20 cellular contexts compared by ENCODE assay signal in the genomic region with DNA sequence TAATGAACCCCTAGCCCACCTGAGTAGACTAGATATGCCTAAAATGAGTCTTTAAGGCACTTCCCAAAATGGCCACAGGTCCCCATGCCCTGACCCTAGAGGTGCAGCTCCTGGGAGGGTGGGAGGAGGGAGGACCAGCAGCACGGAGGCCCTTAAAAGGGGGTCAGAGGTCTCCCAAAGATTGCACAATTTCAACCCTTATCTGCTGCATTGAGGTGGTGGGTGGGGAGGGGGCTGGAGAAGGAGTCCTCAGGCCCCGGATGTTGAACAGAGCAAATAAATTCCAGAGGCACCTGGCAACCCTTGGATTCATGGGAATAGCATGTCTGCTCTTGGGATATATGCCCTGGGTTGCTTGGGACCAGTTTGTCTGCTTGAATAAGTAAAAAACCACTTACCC. TPM values are rescaled to one million over a fixed set of nuclear protein-coding genes. Genes with fewer than 3 reads are reported as not detected.
DNase-seq lines count a peak whose midpoint lies in the region; ATAC-seq, FAIRE-seq and TF ChIP-seq lines count a peak whose summit lies in the region.
"Had no signal": no experiment of that assay in that cellular context is flagged by ENCODE, and none has a peak within 500 bp of the region (broad histone marks: within the 10 kb centered on the region; RNA-seq: fewer than 3 reads in every experiment).

No MANE protein-coding gene starts in this region.

- H3K9ac ChIP-seq in GM12878 (ENCODE audit: control insufficient read depth, insufficient read depth, low read length) (no peak overlapping the region), MM.1S (ENCODE audit: low read length) (no peak overlapping the region)

- H3K9me3 ChIP-seq in Caco-2 (no peaks in the 10 kb centered on the region), GM12878 (replicated peaks; ENCODE audit: control insufficient read depth, insufficient read depth, low read length) (no peaks in the 10 kb centered on the region; the same call in 2 of the 3 replicates), MM.1S (replicated peaks; ENCODE audit: insufficient read depth, low read length) (no peaks in the 10 kb centered on the region), BE2C (no peaks in the 10 kb centered on the region)
- H3K9me3 ChIP-seq: SJCRH30 had no signal

- no peak for TF ChIP-seq EP300 in GM12878 (IDR thresholded peaks at IDR 0.05; ENCODE audit: borderline replicate concordance in 1 of 2, control insufficient read depth in 1 of 2, low read depth in 2 of 2, low read length in 2 of 2)

- H3K9me3 Mint-ChIP-seq in Caco-2 (ENCODE audit: unreplicated experiment) (no peaks in the 10 kb centered on the region), osteocyte (ENCODE audit: unreplicated experiment) (no peaks in the 10 kb centered on the region)
- H3K9me3 Mint-ChIP-seq: CD4-positive, alpha-beta T cell; HFFc6 had no signal

- TF ChIP-seq RAD21 in GM12878 (IDR thresholded peaks at IDR 0.05; ENCODE audit: insufficient read depth, low read depth, low read length) = no peak

- no peaks in the 10 kb centered on the region for H3K9me2 ChIP-seq in MM.1S (replicated peaks; ENCODE audit: insufficient read depth, low read length)

- RAD21 ChIA-PET in GM12878 (lab: Charles Lee; ENCODE audit: unreplicated experiment) = interaction anchor here (0.6 to 1.1 kb wide), 3 partner anchors 16 to 836 kb away, joined by 3 to 4 read pairs (median 3); no protein-coding TSS in a partner anchor

- peaks cover 14% of the 10 kb centered on the region for H3K4me1 ChIP-seq in Caco-2
- H3K4me1 ChIP-seq in GM12878 (ENCODE audit: control insufficient read depth, insufficient read depth, low read length) = peaks cover 9% of the 10 kb centered on the region; the same call in 1 of the 2 replicates
- no peaks in the 10 kb centered on the region for H3K4me1 ChIP-seq in MM.1S (ENCODE audit: low read length)
- no peaks in the 10 kb centered on the region; the same call in 1 of the 2 replicates for H3K4me1 ChIP-seq in BE2C

- no peaks in the 10 kb centered on the region for H3F3A ChIP-seq in MM.1S (ENCODE audit: insufficient read depth, low read length)

- no peaks in the 10 kb centered on the region for H3K27me3 ChIP-seq in Caco-2 (replicated peaks; ENCODE audit: control insufficient read depth, insufficient read depth, low read length)
- peaks cover 0 to 7% of the 10 kb centered on the region in 2 experiments; a peak in 3 of 4 replicates for H3K27me3 ChIP-seq in GM12878 (replicated peaks in 1 of 2; ENCODE audit: control insufficient read depth in 2 of 2, insufficient read depth in 2 of 2, low read length in 1 of 2)
- H3K27me3 ChIP-seq in MM.1S (replicated peaks; ENCODE audit: insufficient read depth, low read length) = peaks cover 7% of the 10 kb centered on the region
- H3K27me3 ChIP-seq in BE2C = no peaks in the 10 kb centered on the region
- H3K27me3 ChIP-seq: SJCRH30 had no signal

- H3K4me3 Mint-ChIP-seq in Caco-2 (ENCODE audit: unreplicated experiment) = no peak overlapping the region
- H3K4me3 Mint-ChIP-seq in osteocyte (ENCODE audit: unreplicated experiment) = no peak overlapping the region
- H3K4me3 Mint-ChIP-seq: CD4-positive, alpha-beta T cell; HFFc6 had no signal

- TF ChIP-seq POLR2A in GM12878 (IDR thresholded peaks at IDR 0.05; ENCODE audit: low read depth, low read length) = no peak

- no peak overlapping the region for H2AFZ ChIP-seq in GM12878 (ENCODE audit: control insufficient read depth, low read depth, low read length)
- no peak overlapping the region for H2AFZ ChIP-seq in MM.1S (ENCODE audit: low read length)

- H3K79me2 ChIP-seq in GM12878 (ENCODE audit: control insufficient read depth, insufficient read depth, low read length) (no peaks in the 10 kb centered on the region), MM.1S (ENCODE audit: low read length) (no peaks in the 10 kb centered on the region)

- no peaks in the 10 kb centered on the region for H3K36me3 Mint-ChIP-seq in Caco-2 (ENCODE audit: insufficient read depth, unreplicated experiment)
- H3K36me3 Mint-ChIP-seq in osteocyte (ENCODE audit: unreplicated experiment) = no peaks in the 10 kb centered on the region

- in situ Hi-C loops in GM12878 (cut with MboI) = no loop called here

- H4K20me1 ChIP-seq in GM12878 (ENCODE audit: control insufficient read depth, insufficient read depth) = no peaks in the 10 kb centered on the region
- 0 out of 2 replicates have a peak, but pooled peaks cover 22% of the 10 kb centered on the region for H4K20me1 ChIP-seq in MM.1S (ENCODE audit: insufficient read depth, low read length)

- H3K36me3 ChIP-seq in Caco-2 (ENCODE audit: control insufficient read depth, insufficient read depth, low read length) = no peaks in the 10 kb centered on the region
- H3K36me3 ChIP-seq in GM12878 (ENCODE audit: control insufficient read depth in 2 of 2, insufficient read depth in 2 of 2, low read length in 1 of 2) = no peaks in the 10 kb centered on the region
- no peaks in the 10 kb centered on the region for H3K36me3 ChIP-seq in MM.1S (replicated peaks; ENCODE audit: insufficient read depth, low read length)
- H3K36me3 ChIP-seq in BE2C = no peaks in the 10 kb centered on the region
- H3K36me3 ChIP-seq: SJCRH30 had no signal

- no peak for TF ChIP-seq CTCF in Caco-2 (IDR thresholded peaks at IDR 0.05; ENCODE audit: insufficient read depth in 1 of 2, low read depth in 1 of 2, low read length in 1 of 2, severe bottlenecking in 1 of 2, unreplicated experiment in 1 of 2)
- no peak for TF ChIP-seq CTCF in GM12878 (IDR thresholded peaks at IDR 0.05 in 2 of 3, conservative IDR thresholded peaks at IDR 0.05 in 1 of 3; ENCODE audit: control insufficient read depth in 2 of 3, extremely low read depth in 1 of 3, insufficient read depth in 1 of 3, low read depth in 3 of 3, low read length in 3 of 3)
- TF ChIP-seq CTCF in osteocyte (IDR thresholded peaks at IDR 0.05) = no peak
- TF ChIP-seq CTCF in MM.1S (IDR thresholded peaks at IDR 0.05; ENCODE audit: low read length) = no peak
- no peak for TF ChIP-seq CTCF in BE2C (IDR thresholded peaks at IDR 0.05; ENCODE audit: low read depth, low read length)

- no peak overlapping the region for H3K27ac Mint-ChIP-seq in Caco-2 (ENCODE audit: unreplicated experiment)
- peak overlapping the region; percentile 3 for H3K27ac Mint-ChIP-seq in osteocyte (ENCODE audit: unreplicated experiment)
- H3K27ac Mint-ChIP-seq: CD4-positive, alpha-beta T cell; HFFc6 had no signal

- ATAC-seq in GM12878 = peak; percentile 52

- POLR2A ChIA-PET in Caco-2 (lab: Charles Lee) = no interaction called here
- POLR2A ChIA-PET in GM12878 (lab: Charles Lee) = no interaction called here

- H3K27me3 Mint-ChIP-seq in Caco-2 (ENCODE audit: insufficient read depth, unreplicated experiment) (peaks cover 4% of the 10 kb centered on the region), osteocyte (ENCODE audit: unreplicated experiment) (peaks cover 6% of the 10 kb centered on the region)

- H3K4me3 ChIP-seq in Caco-2 (ENCODE audit: low read depth, low read length) = no peak overlapping the region
- H3K4me3 ChIP-seq in GM12878 = no peak overlapping the region
- no peak overlapping the region for H3K4me3 ChIP-seq in MM.1S (ENCODE audit: low read length)
- H3K4me3 ChIP-seq in BE2C (ENCODE audit: low read depth, low read length) = no peak overlapping the region
- H3K4me3 ChIP-seq: SJCRH30 had no signal

- WGBS in GM12878 (ENCODE audit: insufficient coverage, insufficient replicate concordance, low lambda C conversion rate, missing lambda C conversion rate) = 36% methylated on average over 2 of the region's 2 CpGs

- no TSS peak for BruUV-seq in Caco-2 (replicated peaks; lab: Mats Ljungman, UMichigan)
- no TSS peak for BruUV-seq in GM12878 (replicated peaks; lab: Mats Ljungman, UMichigan)

- SMC1A ChIA-PET in GM12878 (lab: Charles Lee; ENCODE audit: uncharacterized antibody, unreplicated experiment) = no interaction called here

- H3K27ac ChIP-seq in GM12878 (ENCODE audit: control insufficient read depth, insufficient read depth) = no peak overlapping the region
- no peak overlapping the region for H3K27ac ChIP-seq in MM.1S (ENCODE audit: low read length)
- H3K27ac ChIP-seq: RWPE1, SJCRH30 had no signal

- CTCF ChIA-PET in Caco-2 (lab: Charles Lee) = no interaction called here
- CTCF ChIA-PET in GM12878 (lab: Yijun Ruan, JAX) = interaction anchor here (1.2 kb wide), 1 partner anchor 8 kb away, joined by 5 read pairs; no protein-coding TSS in a partner anchor

- no peaks in the 10 kb centered on the region for H3K4me1 Mint-ChIP-seq in Caco-2 (ENCODE audit: low read depth, unreplicated experiment)
- H3K4me1 Mint-ChIP-seq in osteocyte (ENCODE audit: unreplicated experiment) = peaks cover 36% of the 10 kb centered on the region

- DNase-seq in Caco-2 = peak; percentile 49 to 64
- peak; percentile 23 for DNase-seq in HuH-7 (ENCODE audit: low spot score)
- no peak for DNase-seq in GM12878 (ENCODE audit: low read depth, low spot score)
- no peak for DNase-seq in osteocyte (ENCODE audit: extremely low spot score, unreplicated experiment)
- DNase-seq in NCI-H1417 treated with DMSO at 0.1 percent for 48 hours (lab: John Stamatoyannopoulos, UW) = no peak
- DNase-seq in MM.1S = no peak
- DNase-seq in BE2C = no peak
- DNase-seq in NCI-H1048 (lab: John Stamatoyannopoulos, UW) = no peak
- DNase-seq: CD4-positive, alpha-beta T cell; DND-41; GDM1; NCI-H1105; NCI-H187; NCI-H446 treated with DMSO at 0.1 percent for 48 hours; NCI-H82 had no signal

- FAIRE-seq in GM12878 (lab: Jason Lieb, UNC) = no peak
- FAIRE-seq: A204.1, D721Med had no signal

- intact Hi-C loops in Caco-2 (cut with micrococcal nuclease; ENCODE audit: unreplicated experiment) (no loop called here), GM12878 (cut with micrococcal nuclease; ENCODE audit: unreplicated experiment) (no loop called here)

- H3K4me2 ChIP-seq in GM12878 (ENCODE audit: control insufficient read depth, insufficient read depth) (peak overlapping the region; percentile 26; the same call in 1 of the 2 replicates), MM.1S (ENCODE audit: low read depth, low read length) (no peak overlapping the region)

RNA-seq across cellular contexts. Expression of gene NAV2, which starts 57.6 kb away (rescaled TPM):
- total RNA-seq in Caco-2 (2022) (63.5 and 64.7 TPM in 2 replicates), GM12878 (2014; rRNA removed) (0.49 and 0.79 TPM in 2 replicates), GM12878 (2014; rRNA removed; fragmentation: Illumina TruSeq; extraction: Trizol) (0.63 and 0.83 TPM in 2 replicates), GM12878 (2021) (6.1 and 6.5 TPM in 2 replicates), osteocyte (30.4 and 31.4 TPM in 2 replicates)
- total RNA-seq in GM12878 (2013; cell fraction: nucleolus; rRNA removed) = 13.9 and 16.8 TPM in 2 replicates
- polyA plus RNA-seq in GM12878 (2011; ENCODE audit: low read depth) = 0.68 TPM
- polyA plus RNA-seq in GM12878 (2011; rRNA removed) (1.2 and 2.3 TPM in 2 replicates), GM12878 (2014; fragmentation: Illumina TruSeq; extraction: Trizol) (1.5 and 1.7 TPM in 2 replicates), GM12878 (2014; fragmentation: Nextera tagmentation; extraction: Ambion mirVana) (under 1 TPM; 0.35 to 0.64 TPM), GM12878 (2014; rRNA removed) (1.3 and 1.5 TPM in 2 replicates), GM12878 (2016; fragmentation: Nextera tagmentation; extraction: Ambion mirVana) (1 to 10 TPM in 1 of 2 experiments, under 1 TPM in 1; 0.87 to 1.3 TPM)
- 1.8 and 2.4 TPM in 2 replicates for polyA plus RNA-seq in GM12878 (2011; cell fraction: cytosol; rRNA removed)
- 9.2 and 11.1 TPM in 2 replicates for polyA plus RNA-seq in GM12878 (2011; cell fraction: nucleus; rRNA removed)
- 0.70 and 1.6 TPM in 2 replicates for polyA plus RNA-seq in GM12878 (2012)
- 7.3 and 8.1 TPM in 2 replicates for polyA minus RNA-seq in GM12878 (2011; rRNA and poly(A)+ RNA removed)
- polyA minus RNA-seq in GM12878 (2011; cell fraction: cytosol; rRNA and poly(A)+ RNA removed) = 4.5 and 7.2 TPM in 2 replicates
- polyA minus RNA-seq in GM12878 (2011; cell fraction: nucleus; rRNA and poly(A)+ RNA removed) = 11.5 and 25.4 TPM in 2 replicates
- 1.6 TPM for polyA plus RNA-seq in BE2C (2012; ENCODE audit: insufficient read depth, insufficient read length, low read depth)

Comparison
In these comparisons a context has a peak if more than half of its experiments do, and no peak if none do; other contexts are left out.
1. DNase-seq: peak in Caco-2 (2 of 2) and HuH-7 (single experiment); none in GM12878 (single experiment), osteocyte (single experiment), NCI-H1417 treated with DMSO at 0.1 percent for 48 hours (single experiment), MM.1S (single experiment), BE2C (single experiment) and NCI-H1048 (single experiment).